In genomic region chr22:27477171-27477570, GRCh38 we compare ENCODE assay signal across 13 cellular contexts.
"Had no signal": no experiment of that assay in that cellular context is flagged by ENCODE, and none has a peak within 500 bp of the region (broad histone marks: within the 10 kb centered on the region; RNA-seq: fewer than 3 reads in every experiment).

No MANE protein-coding gene starts in this region.

- H3K27ac ChIP-seq: gastroesophageal sphincter, heart right ventricle had no signal

- H3K9me3 ChIP-seq: gastroesophageal sphincter, heart right ventricle, mucosa of descending colon had no signal

- DNase-seq: activated CD4-positive, CD25-positive, alpha-beta regulatory T cell; activated naive CD8-positive, alpha-beta T cell treated with anti-CD3 and anti-CD28 coated beads, Interleukin-2, amount 10 ng/mL, durations not matched to agents 7 days and 5 days; effector memory CD4-positive, alpha-beta T cell; heart right ventricle; mucosa of descending colon; naive thymus-derived CD4-positive, alpha-beta T cell; stimulated activated CD4-positive, alpha-beta T cell treated with anti-CD3 and anti-CD28 coated beads, Interleukin-4, amount 100 ng/mL, for 24 hours; stimulated activated naive CD4-positive, alpha-beta T cell had no signal

- H3K4me1 Mint-ChIP-seq: activated naive CD8-positive, alpha-beta T cell treated with anti-CD3 and anti-CD28 coated beads, Interleukin-2, amount 10 ng/mL, durations not matched to agents 7 days and 5 days; naive thymus-derived CD4-positive, alpha-beta T cell had no signal

- H3K36me3 ChIP-seq: brain microvascular endothelial cell, gastroesophageal sphincter, heart right ventricle had no signal

- ATAC-seq: gastroesophageal sphincter; heart right ventricle; mucosa of descending colon; naive thymus-derived CD4-positive, alpha-beta T cell had no signal

- H3K9me3 Mint-ChIP-seq: activated T-helper 1 cell treated with anti-CD3 and anti-CD28 coated beads, Interleukin-12 subunit alpha, Interleukin-12 subunit beta, Interleukin-2, Interleukin-4 antibody, amounts not matched to agents 30 ng/mL and 10 ng/mL and 1 ng/mL, durations not matched to agents 14 hours and 24 hours and 36 hours; type B pancreatic cell had no signal

- H3K4me3 ChIP-seq: gastroesophageal sphincter, heart right ventricle, mucosa of descending colon had no signal

- H3K27me3 ChIP-seq: brain microvascular endothelial cell, gastroesophageal sphincter had no signal

- H3K4me3 Mint-ChIP-seq: activated naive CD8-positive, alpha-beta T cell treated with anti-CD3 and anti-CD28 coated beads, Interleukin-2, amount 10 ng/mL, durations not matched to agents 7 days and 5 days; activated T-helper 1 cell treated with anti-CD3 and anti-CD28 coated beads, Interleukin-12 subunit alpha, Interleukin-12 subunit beta, Interleukin-2, Interleukin-4 antibody, amounts not matched to agents 30 ng/mL and 10 ng/mL and 1 ng/mL, durations not matched to agents 14 hours and 24 hours and 36 hours; naive thymus-derived CD4-positive, alpha-beta T cell; T-helper 2 cell treated with Interferon-gamma antibody and Interleukin-4, amounts not matched to agents 5 μg/mL and 100 μg/mL, for 36 hours; type B pancreatic cell had no signal

- H3K27ac Mint-ChIP-seq: activated naive CD8-positive, alpha-beta T cell treated with anti-CD3 and anti-CD28 coated beads, Interleukin-2, amount 10 ng/mL, durations not matched to agents 7 days and 5 days; activated T-helper 1 cell treated with anti-CD3 and anti-CD28 coated beads, Interleukin-12 subunit alpha, Interleukin-12 subunit beta, Interleukin-2, Interleukin-4 antibody, amounts not matched to agents 30 ng/mL and 10 ng/mL and 1 ng/mL, durations not matched to agents 14 hours and 24 hours and 36 hours; naive thymus-derived CD4-positive, alpha-beta T cell; T-helper 2 cell treated with Interferon-gamma antibody and Interleukin-4, amounts not matched to agents 5 μg/mL and 100 μg/mL, for 36 hours had no signal

- H3K27me3 Mint-ChIP-seq: activated naive CD8-positive, alpha-beta T cell treated with anti-CD3 and anti-CD28 coated beads, Interleukin-2, amount 10 ng/mL, durations not matched to agents 7 days and 5 days had no signal

- H3K36me3 Mint-ChIP-seq: activated naive CD8-positive, alpha-beta T cell treated with anti-CD3 and anti-CD28 coated beads, Interleukin-2, amount 10 ng/mL, durations not matched to agents 7 days and 5 days; naive thymus-derived CD4-positive, alpha-beta T cell; type B pancreatic cell had no signal
